Comparison of ENCODE assay signal across 19 cellular contexts in the genomic region with DNA sequence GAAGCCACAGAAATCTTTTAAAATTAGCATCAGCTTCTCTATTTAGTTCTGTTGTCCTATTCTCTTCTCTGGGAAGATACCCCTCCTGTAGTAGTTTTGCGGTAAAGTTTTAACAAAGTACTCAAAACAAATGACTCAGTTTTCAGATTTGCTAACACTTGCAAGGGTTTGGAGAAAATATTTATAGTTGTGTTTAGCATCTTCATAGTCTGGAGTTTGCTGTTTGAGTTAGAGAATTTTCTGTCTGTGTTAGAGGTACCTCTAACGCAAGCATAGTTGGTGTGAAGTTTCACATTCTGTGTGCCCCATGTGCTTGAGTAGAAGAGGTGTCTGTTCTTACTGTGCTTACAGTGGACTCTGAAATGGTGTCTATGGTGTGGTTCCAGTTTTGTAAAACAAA. TPM values are rescaled to one million over a fixed set of nuclear protein-coding genes. Genes with fewer than 3 reads are reported as not detected.
A peak's percentile ranks its signal among the peaks of the same experiment; 100 is the strongest.
DNase-seq lines count a peak whose midpoint lies in the region; ATAC-seq, FAIRE-seq and TF ChIP-seq lines count a peak whose summit lies in the region.
"Had no signal": no experiment of that assay in that cellular context is flagged by ENCODE, and none has a peak within 500 bp of the region (broad histone marks: within the 10 kb centered on the region; RNA-seq: fewer than 3 reads in every experiment).

No MANE protein-coding gene starts in this region.

- H3K27ac ChIP-seq in cingulate gyrus (ENCODE audit: low read depth, low read length) = peak overlapping the region; percentile 86
- H3K27ac ChIP-seq in mesenchymal stem cell (ENCODE audit: low read length, poor library complexity, severe bottlenecking) = no peak overlapping the region
- H3K27ac ChIP-seq in stomach smooth muscle (ENCODE audit: low read length) = peak overlapping the region; percentile 75
- no peak overlapping the region for H3K27ac ChIP-seq in GM23248

- H2AFZ ChIP-seq in mesenchymal stem cell (ENCODE audit: low read depth, low read length) (no peak overlapping the region), GM23248 (no peak overlapping the region)

- in situ Hi-C loops in GM23248 (cut with MboI) = no loop called here

- 0 out of 2 replicates have a peak, but pooled peaks cover 2% of the 10 kb centered on the region for H3K36me3 Mint-ChIP-seq in WTC11

- H3K9me3 ChIP-seq in mesenchymal stem cell (ENCODE audit: control insufficient read depth, low read length) = no peaks in the 10 kb centered on the region
- H3K9me3 ChIP-seq in stomach smooth muscle (ENCODE audit: control insufficient read depth in 2 of 2, low read length in 2 of 2) = no peaks in the 10 kb centered on the region
- no peaks in the 10 kb centered on the region for H3K9me3 ChIP-seq in GM23248 (ENCODE audit: low read depth)
- H3K9me3 ChIP-seq: BE2C, Caco-2 had no signal

- H3K27ac Mint-ChIP-seq in WTC11 = 0 out of 2 replicates have a peak overlapping the region, but pooled peaks have one; percentile 9
- H3K27ac Mint-ChIP-seq: CD4-positive, alpha-beta T cell had no signal

- H3K4ac ChIP-seq in mesenchymal stem cell (ENCODE audit: low read depth in 1 of 2, low read length in 2 of 2) = no peak overlapping the region

- no peaks in the 10 kb centered on the region for H3K27me3 Mint-ChIP-seq in WTC11 (ENCODE audit: low read depth)
- H3K27me3 Mint-ChIP-seq: CD4-positive, alpha-beta T cell had no signal

- H3K23ac ChIP-seq in mesenchymal stem cell (ENCODE audit: low read length in 2 of 2) = no peak overlapping the region

- H3K4me3 ChIP-seq in mesenchymal stem cell (ENCODE audit: insufficient read depth in 1 of 2, low read depth in 1 of 2, low read length in 2 of 2) (no peak overlapping the region), stomach smooth muscle (ENCODE audit: low read length in 2 of 2) (no peak overlapping the region), GM23248 (no peak overlapping the region)

- H2BK5ac ChIP-seq in mesenchymal stem cell (ENCODE audit: low read depth, low read length, poor library complexity, severe bottlenecking) = no peak overlapping the region

- POLR2A ChIA-PET in WTC11 (lab: Charles Lee) = no interaction called here

- H3K79me2 ChIP-seq in GM23248 (ENCODE audit: insufficient read depth) = no peaks in the 10 kb centered on the region

- no peaks in the 10 kb centered on the region for H3F3A ChIP-seq in GM23248 (ENCODE audit: insufficient read depth)

- H3K14ac ChIP-seq in mesenchymal stem cell (ENCODE audit: low read length in 2 of 2) = no peak overlapping the region

- H3K9ac ChIP-seq in mesenchymal stem cell (ENCODE audit: low read length) = no peak overlapping the region
- no peak overlapping the region for H3K9ac ChIP-seq in stomach smooth muscle (ENCODE audit: low read length in 2 of 2)
- H3K9ac ChIP-seq in GM23248 = no peak overlapping the region

- CTCF ChIA-PET in WTC11 (lab: Charles Lee) = no interaction called here

- ATAC-seq in WTC11 (no peak), GM21423 (IDR thresholded peaks at IDR 0.05; ENCODE audit: unreplicated experiment) (no peak)

- H3K36me3 ChIP-seq in mesenchymal stem cell (ENCODE audit: control insufficient read depth in 1 of 2, insufficient read depth in 2 of 2, low read depth in 1 of 2, low read length in 2 of 2) (peaks cover 17 to 36% of the 10 kb centered on the region in 2 experiments), stomach smooth muscle (ENCODE audit: control insufficient read depth in 2 of 2, insufficient read depth in 2 of 2, low read length in 2 of 2) (no peaks in the 10 kb centered on the region), GM23248 (ENCODE audit: low read depth) (no peaks in the 10 kb centered on the region; the same call in 1 of the 2 replicates)
- H3K36me3 ChIP-seq: BE2C had no signal

- no peaks in the 10 kb centered on the region for H3K4me1 Mint-ChIP-seq in WTC11
- H3K4me1 Mint-ChIP-seq: H9 had no signal

- TF ChIP-seq CTCF in WTC11 (IDR thresholded peaks at IDR 0.05) = no peak

- H4K8ac ChIP-seq in mesenchymal stem cell (ENCODE audit: low read length) = no peak overlapping the region

- H3K79me1 ChIP-seq in mesenchymal stem cell (replicated peaks; ENCODE audit: low read length, poor library complexity, severe bottlenecking) = peaks cover 8% of the 10 kb centered on the region

- H3K27me3 ChIP-seq in mesenchymal stem cell (ENCODE audit: control insufficient read depth in 1 of 2, insufficient read depth in 1 of 2, low read length in 2 of 2) (no peaks in the 10 kb centered on the region), stomach smooth muscle (ENCODE audit: control insufficient read depth in 1 of 2, insufficient read depth in 2 of 2, low read length in 2 of 2) (no peaks in the 10 kb centered on the region), GM23248 (replicated peaks; ENCODE audit: insufficient read depth) (no peaks in the 10 kb centered on the region)
- H3K27me3 ChIP-seq: BE2C had no signal

- no peaks in the 10 kb centered on the region for H4K20me1 ChIP-seq in GM23248 (ENCODE audit: insufficient read depth)

- H3K4me3 Mint-ChIP-seq in WTC11 = no peak overlapping the region
- H3K4me3 Mint-ChIP-seq: CD4-positive, alpha-beta T cell; H9 had no signal

- no peaks in the 10 kb centered on the region for H3K9me3 Mint-ChIP-seq in WTC11
- H3K9me3 Mint-ChIP-seq: CD4-positive, alpha-beta T cell; H9 had no signal

- no peak for FAIRE-seq in HTR-8/SVneo (lab: Jason Lieb, UNC)
- FAIRE-seq: A204.1, D721Med, G401.6, GM12891, GM18507, H1 had no signal

- no peak for DNase-seq in WTC11 (ENCODE audit: low spot score)
- DNase-seq in mesenchymal stem cell = peak; percentile 33
- DNase-seq in HTR-8/SVneo (ENCODE audit: insufficient read length, low spot score) = no peak
- no peak for DNase-seq in glomerular visceral epithelial cell (ENCODE audit: extremely low spot score)
- no peak for DNase-seq in GM23248
- DNase-seq: ACHN; BE2C; Caco-2; CD4-positive, alpha-beta T cell; H9 had no signal

- H3K4me1 ChIP-seq in mesenchymal stem cell (ENCODE audit: control insufficient read depth, insufficient read depth, low read depth, low read length) = no peaks in the 10 kb centered on the region
- H3K4me1 ChIP-seq in stomach smooth muscle (ENCODE audit: control insufficient read depth, insufficient read depth, low read length) = peaks cover 16% of the 10 kb centered on the region
- no peaks in the 10 kb centered on the region for H3K4me1 ChIP-seq in GM23248 (ENCODE audit: insufficient read depth)
- H3K4me1 ChIP-seq: BE2C had no signal

- H3K18ac ChIP-seq in mesenchymal stem cell (ENCODE audit: low read depth in 1 of 2, low read length in 2 of 2) = no peak overlapping the region

- no peaks in the 10 kb centered on the region for H3K9me2 ChIP-seq in GM23248 (ENCODE audit: insufficient read depth)

- H3K4me2 ChIP-seq in mesenchymal stem cell (ENCODE audit: low read length, poor library complexity, severe bottlenecking) (no peak overlapping the region), GM23248 (ENCODE audit: unreplicated experiment) (no peak overlapping the region)

- H4K91ac ChIP-seq in mesenchymal stem cell (ENCODE audit: low read length) = no peak overlapping the region

- WGBS in mesenchymal stem cell = 87% methylated on average over 1 of the region's 2 CpGs
- 100% methylated on average over 2 of the region's 2 CpGs for WGBS in GM23248 (ENCODE audit: low coverage in 1 of 2, low lambda C conversion rate in 2 of 2, missing lambda C conversion rate in 2 of 2), 2 experiments

- H2BK120ac ChIP-seq in mesenchymal stem cell (ENCODE audit: low read depth, low read length) = no peak overlapping the region

- H2BK15ac ChIP-seq in mesenchymal stem cell (ENCODE audit: low read depth, poor library complexity, severe bottlenecking) = no peak overlapping the region

- H2BK12ac ChIP-seq in mesenchymal stem cell (ENCODE audit: low read length in 2 of 2) = no peak overlapping the region

- H2AK5ac ChIP-seq in mesenchymal stem cell (ENCODE audit: low read length, severe bottlenecking) = no peak overlapping the region

TF ChIP-seq in WTC11, 78 proteins besides CTCF, POLR2A, EP300 and RAD21:
- no peak for TF ChIP-seq JUN (CRISPR knock-in tag; IDR thresholded peaks at IDR 0.05)

RNA-seq across cellular contexts. Expression of gene ANKRD9, which starts 36.0 kb away (rescaled TPM):
- total RNA-seq in WTC11 (2021) = 55.6 to 63.8 TPM (median 56.6 TPM) in 3 replicates
- polyA plus RNA-seq in mesenchymal stem cell (2013, experiment 1 of 2) = 10.3 TPM
- 10.2 TPM for polyA plus RNA-seq in mesenchymal stem cell (2013, experiment 2 of 2)
- total RNA-seq in GM23248 (2014; rRNA removed; shearing (Covaris generic)) = 14.9 and 22.8 TPM in 2 replicates
- 2.1 and 2.3 TPM in 2 replicates for polyA plus RNA-seq in GM23248 (2016; fragmentation: Nextera tagmentation; extraction: Ambion mirVana)

Comparison
In these comparisons a context has a peak if more than half of its experiments do, and no peak if none do; other contexts are left out.
1. H3K27ac ChIP-seq: peak in cingulate gyrus (single experiment) and stomach smooth muscle (single experiment); none in mesenchymal stem cell (single experiment) and GM23248 (single experiment).